Comparison of ENCODE assay signal across 14 cellular contexts in genomic region chr2:60544980-60545560, GRCh38. TPM values are rescaled to one million over a fixed set of nuclear protein-coding genes. Genes with fewer than 3 reads are reported as not detected.
A peak's percentile ranks its signal among the peaks of the same experiment; 100 is the strongest.
DNase-seq lines count a peak whose midpoint lies in the region; ATAC-seq, FAIRE-seq and TF ChIP-seq lines count a peak whose summit lies in the region.
"Had no signal": no experiment of that assay in that cellular context is flagged by ENCODE, and none has a peak within 500 bp of the region (broad histone marks: within the 10 kb centered on the region; RNA-seq: fewer than 3 reads in every experiment).

No MANE protein-coding gene starts in this region.

- H3K27me3 ChIP-seq in neutrophil (no peaks in the 10 kb centered on the region), HepG2 (ENCODE audit: control insufficient read depth in 1 of 2, insufficient read depth in 2 of 2, low read length in 2 of 2) (peaks cover 5 to 48% of the 10 kb centered on the region in 2 experiments; a peak in 4 of 5 replicates)

- DNase-seq in HepG2 (ENCODE audit: low spot score) (no peak), NCI-H2029 (lab: John Stamatoyannopoulos, UW) (no peak), NCI-H2107 (lab: John Stamatoyannopoulos, UW) (no peak)
- DNase-seq: activated CD4-positive, alpha-beta T cell treated with anti-CD3 and anti-CD28 coated beads for 48 hours; cerebellar nuclear complex; MV-4-11; NCI-H524 had no signal

- H3K9ac ChIP-seq in HepG2 (ENCODE audit: insufficient read depth, low read depth, low read length), result no peak overlapping the region

- H4K20me1 ChIP-seq in HepG2 (ENCODE audit: insufficient read depth, low read length), result no peaks in the 10 kb centered on the region

- BruUV-seq in HepG2 (replicated peaks; lab: Mats Ljungman, UMichigan), result no TSS peak

- TF ChIP-seq RAD21 in HepG2 (CRISPR knock-in tag; IDR thresholded peaks at IDR 0.05), result no peak

- peaks cover 46 to 52% of the 10 kb centered on the region in 2 experiments for H3K4me1 ChIP-seq in neutrophil (ENCODE audit: control insufficient read depth in 1 of 2, insufficient read depth in 1 of 2, low read depth in 1 of 2, low read length in 1 of 2)
- H3K4me1 ChIP-seq in HepG2 (ENCODE audit: insufficient read depth, low read length), result peaks cover 9% of the 10 kb centered on the region

- no peaks in the 10 kb centered on the region for H3K79me2 ChIP-seq in HepG2 (ENCODE audit: insufficient read depth, low read length)

- in situ Hi-C loops in HepG2 (cut with HindIII; ENCODE audit: extremely low pct_ligation_motif_present, low pct_unique_long_range_greater_than_20kb), result no loop called here

- TF ChIP-seq CTCF in neutrophil (IDR thresholded peaks at IDR 0.05) (no peak), HepG2 (CRISPR knock-in tag; IDR thresholded peaks at IDR 0.05) (no peak)

- TF ChIP-seq EP300 in HepG2 (IDR thresholded peaks at IDR 0.05; ENCODE audit: low read depth in 2 of 2, low read length in 2 of 2), result no peak
- TF ChIP-seq EP300 in HepG2 (CRISPR knock-in tag; IDR thresholded peaks at IDR 0.05; ENCODE audit: borderline replicate concordance), result no peak

- peak overlapping the region; percentile 54 for H3K27ac ChIP-seq in angular gyrus (ENCODE audit: low read depth, low read length)
- peak overlapping the region; percentile 81 for H3K27ac ChIP-seq in neutrophil
- H3K27ac ChIP-seq in HepG2 (ENCODE audit: extremely low read length, insufficient read depth, low read length), result no peak overlapping the region
- H3K27ac ChIP-seq: SK-N-MC had no signal

- no peak overlapping the region for H3K4me2 ChIP-seq in HepG2 (ENCODE audit: low read depth, low read length)

- H3K9me3 ChIP-seq in neutrophil (no peaks in the 10 kb centered on the region), HepG2 (ENCODE audit: low read length) (no peaks in the 10 kb centered on the region)
- H3K9me3 ChIP-seq: HAP-1 had no signal

- ATAC-seq in GM18499 (IDR thresholded peaks at IDR 0.05; ENCODE audit: insufficient read depth, unreplicated experiment), result peak; percentile 38
- ATAC-seq in HG02870 (IDR thresholded peaks at IDR 0.05; ENCODE audit: unreplicated experiment), result peak; percentile 46
- no peak for ATAC-seq in HG03439 (IDR thresholded peaks at IDR 0.05; ENCODE audit: unreplicated experiment)
- ATAC-seq in HepG2, result no peak

- H3K4me3 ChIP-seq in neutrophil (ENCODE audit: low read depth in 1 of 2, low read length in 1 of 2) (no peak overlapping the region), HepG2 (replicated peaks in 1 of 3; ENCODE audit: insufficient read depth in 1 of 3, low read depth in 2 of 3, low read length in 3 of 3) (no peak overlapping the region)
- H3K4me3 ChIP-seq: HAP-1, SK-N-MC had no signal

- POLR2A ChIA-PET in HepG2 (lab: Yijun Ruan, JAX), result no interaction called here

- CTCF ChIA-PET in HepG2 (lab: Yijun Ruan, JAX; ENCODE audit: low intra/inter-chr PET ratio, low total read pairs), result no interaction called here

- 3% methylated on average over 8 of the region's 8 CpGs for WGBS in HepG2 (ENCODE audit: low lambda C conversion rate)

- no peak overlapping the region for H2AFZ ChIP-seq in HepG2 (ENCODE audit: low read length)

- FAIRE-seq in HepG2 (lab: Jason Lieb, UNC), result no peak

- H3K36me3 ChIP-seq in neutrophil, result no peaks in the 10 kb centered on the region
- H3K36me3 ChIP-seq in HepG2 (replicated peaks in 1 of 2; ENCODE audit: control insufficient read depth in 1 of 2, insufficient read depth in 2 of 2, low read length in 2 of 2), result no peaks in the 10 kb centered on the region

- no peak for TF ChIP-seq POLR2A in HepG2 (IDR thresholded peaks at IDR 0.05; ENCODE audit: insufficient read depth in 1 of 2, low read depth in 2 of 2, low read length in 2 of 2)

- intact Hi-C loops in HepG2 (cut with micrococcal nuclease; ENCODE audit: unreplicated experiment), result no loop called here

TF ChIP-seq in HepG2, 621 proteins besides CTCF, POLR2A, EP300 and RAD21:
- no peak for TF ChIP-seq LBX2 (CRISPR knock-in tag; IDR thresholded peaks at IDR 0.05; ENCODE audit: borderline replicate concordance)
- no peak for TF ChIP-seq ZNF264 (CRISPR knock-in tag; IDR thresholded peaks at IDR 0.05)
- no peak for TF ChIP-seq SAP130 (CRISPR knock-in tag; IDR thresholded peaks at IDR 0.05; ENCODE audit: low read depth)
- no peak for TF ChIP-seq RXRB (CRISPR knock-in tag; IDR thresholded peaks at IDR 0.05; ENCODE audit: borderline replicate concordance)
- TF ChIP-seq ZNF343 (CRISPR knock-in tag; IDR thresholded peaks at IDR 0.05), result no peak
- TF ChIP-seq KLF16 (CRISPR knock-in tag; IDR thresholded peaks at IDR 0.05), result no peak
- TF ChIP-seq TEAD3 (CRISPR knock-in tag; optimal IDR thresholded peaks at IDR 0.05; ENCODE audit: borderline replicate concordance), result no peak
- no peak for TF ChIP-seq ZNF879 (CRISPR knock-in tag; IDR thresholded peaks at IDR 0.05)
- no peak for TF ChIP-seq ZBTB8A (CRISPR knock-in tag; IDR thresholded peaks at IDR 0.05; ENCODE audit: borderline replicate concordance, low read depth)
- no peak for TF ChIP-seq KLF15 (CRISPR knock-in tag; IDR thresholded peaks at IDR 0.05; ENCODE audit: borderline replicate concordance)

RNA-seq across cellular contexts. Expression of gene BCL11A, which starts 8.4 kb away (rescaled TPM):
- not detected in 2 replicates for total RNA-seq in HepG2 (2016; rRNA removed; fragmentation: Illumina TruSeq; extraction: Trizol)
- total RNA-seq in HepG2 (2016; cell fraction: cytosol; rRNA removed; fragmentation: Illumina TruSeq; extraction: Trizol; ENCODE audit: low read depth), result not detected in 2 replicates
- total RNA-seq in HepG2 (2016; cell fraction: insoluble cytoplasmic fraction; rRNA removed; fragmentation: Illumina TruSeq; extraction: Trizol), result not detected in 2 replicates
- not detected in 2 replicates for total RNA-seq in HepG2 (2016; cell fraction: membrane; rRNA removed; fragmentation: Illumina TruSeq; extraction: Trizol)
- total RNA-seq in HepG2 (2016; cell fraction: nucleus; rRNA removed; fragmentation: Illumina TruSeq; extraction: Trizol), result not detected in 2 replicates
- not detected in 2 replicates for polyA plus RNA-seq in HepG2 (2011; rRNA removed)
- not detected in 2 replicates for polyA plus RNA-seq in HepG2 (2011; cell fraction: cytosol; rRNA removed)
- 0.05 TPM in 1 of 2 replicates, not detected in the other for polyA plus RNA-seq in HepG2 (2011; cell fraction: nucleus; rRNA removed)
- not detected in 2 replicates for polyA plus RNA-seq in HepG2 (2012)
- polyA plus RNA-seq in HepG2 (2016; cell fraction: cytosol; fragmentation: Illumina TruSeq; extraction: Trizol; ENCODE audit: low read depth), result not detected in 2 replicates
- polyA plus RNA-seq in HepG2 (2016; cell fraction: insoluble cytoplasmic fraction; fragmentation: Illumina TruSeq; extraction: Trizol; ENCODE audit: low read depth), result not detected in 2 replicates
- polyA plus RNA-seq in HepG2 (2016; cell fraction: membrane; fragmentation: Illumina TruSeq; extraction: Trizol; ENCODE audit: low read depth), result not detected in 2 replicates
- not detected in 2 replicates for polyA plus RNA-seq in HepG2 (2016; cell fraction: nucleus; fragmentation: Illumina TruSeq; extraction: Trizol; ENCODE audit: insufficient read depth, low read depth)
- polyA minus RNA-seq in HepG2 (2011; rRNA and poly(A)+ RNA removed; ENCODE audit: low replicate concordance), result 0.07 TPM in 1 of 2 replicates, not detected in the other
- not detected in 2 replicates for polyA minus RNA-seq in HepG2 (2011; cell fraction: cytosol; rRNA and poly(A)+ RNA removed)
- polyA minus RNA-seq in HepG2 (2011; cell fraction: nucleus; rRNA and poly(A)+ RNA removed), result not detected in 2 replicates

Comparison
In these comparisons a context has a peak if more than half of its experiments do, and no peak if none do; other contexts are left out.
1. ATAC-seq: peak in GM18499 (single experiment) and HG02870 (single experiment); none in HG03439 (single experiment) and HepG2 (single experiment).